Comparison of ENCODE assay signal across 8 cellular contexts in the genomic region with DNA sequence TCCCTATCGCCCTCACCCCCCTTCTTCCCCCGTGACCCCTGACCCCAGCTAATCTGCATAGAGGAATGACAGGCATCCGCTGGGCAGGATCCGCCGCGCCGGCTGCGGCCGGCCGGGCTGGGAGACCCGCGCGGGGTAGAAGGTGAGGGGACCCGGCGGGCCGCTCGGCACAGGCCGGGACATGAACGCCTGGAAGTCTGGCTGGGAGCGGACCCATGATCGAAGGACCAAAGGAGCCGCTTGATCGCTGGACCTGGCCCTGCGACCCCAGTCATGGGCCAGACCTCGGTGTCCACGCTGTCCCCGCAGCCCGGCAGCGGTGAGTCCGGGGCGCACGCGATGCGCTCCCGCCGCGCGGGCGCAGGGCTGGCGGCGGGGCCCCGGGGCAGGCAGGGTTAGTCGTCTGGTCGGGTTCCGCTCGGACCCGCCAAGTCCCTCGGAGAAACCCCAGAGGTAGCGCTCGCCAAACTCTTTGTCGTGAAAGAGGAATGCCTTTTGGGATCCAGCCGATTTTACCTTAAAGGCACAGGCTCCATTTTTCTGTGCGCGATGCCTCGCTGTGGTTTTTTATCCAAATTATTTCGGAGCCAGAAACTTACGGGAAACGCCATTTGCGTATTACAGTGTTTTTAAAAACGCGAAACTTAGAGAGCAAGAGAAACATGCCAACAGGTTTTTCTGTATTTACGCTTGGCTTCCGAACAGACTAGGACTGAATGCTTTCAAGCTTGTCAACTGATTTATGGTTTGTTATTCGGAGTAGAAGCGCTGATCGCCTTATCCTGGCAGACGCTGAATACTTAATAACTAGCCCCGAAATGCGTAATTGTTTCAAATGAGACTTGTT. TPM values are rescaled to one million over a fixed set of nuclear protein-coding genes. Genes with fewer than 3 reads are reported as not detected.
DNase-seq lines count a peak whose midpoint lies in the region; ATAC-seq and TF ChIP-seq lines count a peak whose summit lies in the region.

Gene PHACTR2, plus strand, starts transcription at position 75 of the 847 bp plus-strand sequence. Its CDS starts 199 bp downstream, at position 274.

- H3K9me2 ChIP-seq in GM23338 (ENCODE audit: insufficient read depth): no peaks in the 10 kb centered on the region

- H3K27me3 ChIP-seq in GM23338 (ENCODE audit: insufficient read depth): no peaks in the 10 kb centered on the region
- H3K27me3 ChIP-seq in mucosa of stomach (ENCODE audit: control insufficient read depth, insufficient read depth, low read length): no peaks in the 10 kb centered on the region

- TF ChIP-seq CTCF in AG04449 (IDR thresholded peaks at IDR 0.05; ENCODE audit: insufficient read depth, low read length, missing control alignments) (no peak), GM23338 (conservative IDR thresholded peaks at IDR 0.05; ENCODE audit: low read depth in 2 of 2) (no peak)

- H3K27ac ChIP-seq in GM23338 (ENCODE audit: low read depth): peak within 1 kb of the TSS; percentile 82

- H4K20me1 ChIP-seq in GM23338 (replicated peaks; ENCODE audit: insufficient read depth): 0 out of 2 replicates have a peak, but pooled peaks cover 4% of the 10 kb centered on the region

- H3F3A ChIP-seq in GM23338 (replicated peaks; ENCODE audit: low read depth): no peaks in the 10 kb centered on the region

- no peaks in the 10 kb centered on the region for H3K36me3 ChIP-seq in GM23338 (ENCODE audit: insufficient read depth)
- no peaks in the 10 kb centered on the region for H3K36me3 ChIP-seq in mucosa of stomach (ENCODE audit: control insufficient read depth, insufficient read depth, low read length)

- peak within 1 kb of the TSS; percentile 75 for H3K9ac ChIP-seq in mucosa of stomach (ENCODE audit: low read length)

- CTCF ChIA-PET in AG04449 (lab: Yijun Ruan, JAX): interaction anchor here (1.1 to 1.3 kb wide), 2 partner anchors 9 to 102 kb away, joined by 3 to 4 read pairs; no protein-coding TSS in a partner anchor

- H3K4me3 Mint-ChIP-seq in GM23338: peak within 1 kb of the TSS; percentile 88
- H3K4me3 Mint-ChIP-seq in activated T-helper 17 cell treated with anti-CD3 and anti-CD28 coated beads, Interleukin-2, amount 50 U/mL, for 72 hours: peak within 1 kb of the TSS; percentile 73

- POLR2A ChIA-PET in AG04449 (lab: Yijun Ruan, JAX): interaction anchor here (0.6 to 1.2 kb wide), 3 partner anchors 19 to 165 kb away, joined by 3 to 5 read pairs (median 4); partner anchors contain the start of gene LTV1

- peaks cover 61% of the 10 kb centered on the region for H3K4me1 Mint-ChIP-seq in GM23338
- H3K4me1 Mint-ChIP-seq in activated T-helper 17 cell treated with anti-CD3 and anti-CD28 coated beads, Interleukin-2, amount 50 U/mL, for 72 hours: peaks cover 4% of the 10 kb centered on the region

- H3K4me1 ChIP-seq in GM23338 (ENCODE audit: insufficient read depth) (peaks cover 59% of the 10 kb centered on the region), mucosa of stomach (ENCODE audit: control insufficient read depth, insufficient read depth, low read length) (peaks cover 33% of the 10 kb centered on the region)

- H3K36me3 Mint-ChIP-seq in GM23338 (ENCODE audit: low read depth): peaks cover 14% of the 10 kb centered on the region
- H3K36me3 Mint-ChIP-seq in activated T-helper 17 cell treated with anti-CD3 and anti-CD28 coated beads, Interleukin-2, amount 50 U/mL, for 72 hours (ENCODE audit: low read depth): no peaks in the 10 kb centered on the region

- peak; percentile 91 for ATAC-seq in GM23338
- peak; percentile 94 for ATAC-seq in activated T-helper 17 cell treated with anti-CD3 and anti-CD28 coated beads, Interleukin-2, amount 50 U/mL, for 72 hours (replicated peaks)

- H3K4me3 ChIP-seq in AG04449 (ENCODE audit: low read depth, low read length) (peak within 1 kb of the TSS; percentile 72), GM23338 (peak within 1 kb of the TSS; percentile 79), mucosa of stomach (ENCODE audit: low read length) (peak within 1 kb of the TSS; percentile 31)

- peak within 1 kb of the TSS; percentile 40; the same call in 1 of the 2 replicates for H2AFZ ChIP-seq in GM23338

- H3K27ac Mint-ChIP-seq in GM23338: no peak within 1 kb of the TSS
- no peak within 1 kb of the TSS for H3K27ac Mint-ChIP-seq in activated T-helper 17 cell treated with anti-CD3 and anti-CD28 coated beads, Interleukin-2, amount 50 U/mL, for 72 hours

- peaks cover 48% of the 10 kb centered on the region for H3K79me2 ChIP-seq in GM23338 (replicated peaks; ENCODE audit: insufficient read depth)

- H3K9me3 Mint-ChIP-seq in GM23338: peaks cover 12% of the 10 kb centered on the region
- H3K9me3 Mint-ChIP-seq in activated T-helper 17 cell treated with anti-CD3 and anti-CD28 coated beads, Interleukin-2, amount 50 U/mL, for 72 hours: peaks cover 7% of the 10 kb centered on the region

- no peaks in the 10 kb centered on the region for H3K9me3 ChIP-seq in mucosa of stomach (ENCODE audit: control insufficient read depth, low read length)

- no peaks in the 10 kb centered on the region for H3K27me3 Mint-ChIP-seq in GM23338 (ENCODE audit: insufficient read depth, low read depth, poor library complexity)
- H3K27me3 Mint-ChIP-seq in activated T-helper 17 cell treated with anti-CD3 and anti-CD28 coated beads, Interleukin-2, amount 50 U/mL, for 72 hours: no peaks in the 10 kb centered on the region

- DNase-seq in AG04449 (ENCODE audit: low read depth, low spot score): no peak
- peak; percentile 91 for DNase-seq in GM23338 (ENCODE audit: low spot score)
- peak; percentile 37 for DNase-seq in OCI-M2 (lab: John Stamatoyannopoulos, UW; ENCODE audit: unreplicated experiment)
- peak; percentile 72 for DNase-seq in fibroblast of gingiva (ENCODE audit: low read depth)
- peak; percentile 8 to 52 for DNase-seq in stimulated activated CD8-positive, alpha-beta memory T cell treated with anti-CD3 and anti-CD28 coated beads, Interleukin-7, amount 100 ng/mL, for 4 hours (ENCODE audit: low read depth in 2 of 2)
- no peak for DNase-seq in GF-D8 (lab: John Stamatoyannopoulos, UW)

- H3K4me2 ChIP-seq in GM23338: peak within 1 kb of the TSS; percentile 76

TF ChIP-seq in GM23338, 12 proteins besides CTCF, POLR2A, EP300 and RAD21:
- TF ChIP-seq POLR2AphosphoS5 (IDR thresholded peaks at IDR 0.05; ENCODE audit: low read depth) (peak; percentile 58), REST (IDR thresholded peaks at IDR 0.05; ENCODE audit: unreplicated experiment) (no peak), ZNF114 (CRISPR knock-in tag; IDR thresholded peaks at IDR 0.05) (no peak), ZNF331 (CRISPR knock-in tag; IDR thresholded peaks at IDR 0.05; ENCODE audit: low read depth) (no peak)

RNA-seq across cellular contexts. Expression of gene PHACTR2, which starts in this region (rescaled TPM):
- 44.7 and 67.7 TPM in 2 replicates for total RNA-seq in GM23338 (2014; rRNA removed; shearing (Covaris generic))
- polyA plus RNA-seq in GM23338 (2016; fragmentation: Nextera tagmentation; extraction: Ambion mirVana): 77.4 and 105 TPM in 2 replicates
- total RNA-seq in activated T-helper 17 cell treated with anti-CD3 and anti-CD28 coated beads, Interleukin-2, amount 50 U/mL, for 72 hours: 10 to 100 TPM; 32.5 to 33.7 TPM

Comparison
In these comparisons a context has a peak if more than half of its experiments do, and no peak if none do; other contexts are left out.
1. DNase-seq: peak in GM23338 (single experiment), OCI-M2 (single experiment), fibroblast of gingiva (single experiment) and stimulated activated CD8-positive, alpha-beta memory T cell treated with anti-CD3 and anti-CD28 coated beads, Interleukin-7, amount 100 ng/mL, for 4 hours (2 of 2); none in AG04449 (single experiment) and GF-D8 (single experiment).
2. Peak in every context shown above with its lines, with median percentiles within 50 percentile points of each other: H3K4me3 ChIP-seq.